In genomic region chr5:173065155-173065554, GRCh38 we compare ENCODE assay signal across 16 cellular contexts. TPM values are rescaled to one million over a fixed set of nuclear protein-coding genes. Genes with fewer than 3 reads are reported as not detected.
DNase-seq lines count a peak whose midpoint lies in the region; ATAC-seq and TF ChIP-seq lines count a peak whose summit lies in the region.
"Had no signal": no experiment of that assay in that cellular context is flagged by ENCODE, and none has a peak within 500 bp of the region (broad histone marks: within the 10 kb centered on the region; RNA-seq: fewer than 3 reads in every experiment).

No MANE protein-coding gene starts in this region.

- POLR2A ChIA-PET in HEK293T (lab: Yijun Ruan, JAX) = no interaction called here

- peaks cover 0 to 68% (median 33%) of the 10 kb centered on the region in 9 donors for H3K4me1 ChIP-seq in heart right ventricle
- H3K4me1 ChIP-seq: testis had no signal

- no peaks in the 10 kb centered on the region for H3K9me3 Mint-ChIP-seq in activated T-cell treated with anti-CD3 and anti-CD28 coated beads, Interleukin-2, amount 50 U/mL, for 4 hours
- H3K9me3 Mint-ChIP-seq in activated T-helper 1 cell treated with anti-CD3 and anti-CD28 coated beads, Interleukin-12 subunit alpha, Interleukin-12 subunit beta, Interleukin-2, Interleukin-4 antibody, amounts not matched to agents 30 ng/mL and 10 ng/mL and 1 ng/mL, durations not matched to agents 14 hours and 24 hours and 36 hours = no peaks in the 10 kb centered on the region
- H3K9me3 Mint-ChIP-seq in stimulated activated naive CD8-positive, alpha-beta T cell treated with anti-CD3 and anti-CD28 coated beads, Interleukin-15, Interleukin-2, amounts not matched to agents 100 ng/mL and 50 ng/mL, for 24 hours = no peaks in the 10 kb centered on the region

- DNase-seq in activated T-cell treated with anti-CD3 and anti-CD28 coated beads, Interleukin-2, amount 50 U/mL, for 4 hours = no peak
- no peak for DNase-seq in activated T-cell treated with anti-CD3 and anti-CD28 coated beads for 4 hours
- DNase-seq in activated T-helper 1 cell treated with anti-CD3 and anti-CD28 coated beads, Interleukin-12 subunit alpha, Interleukin-12 subunit beta, Interleukin-2, Interleukin-4 antibody, amounts not matched to agents 30 ng/mL and 10 ng/mL and 1 ng/mL, durations not matched to agents 14 hours and 24 hours and 36 hours (ENCODE audit: low spot score) = no peak
- DNase-seq in heart right ventricle = no peak
- no peak for DNase-seq in HEK293T (ENCODE audit: extremely low spot score)
- no peak for DNase-seq in GM10266 (ENCODE audit: extremely low spot score)
- DNase-seq: activated CD4-positive, alpha-beta T cell treated with anti-CD3 and anti-CD28 coated beads, Interleukin-2, amount 50 U/mL, for 1 hour; GDM1; NCI-H1048; psoas muscle; SIG-M5; stimulated activated CD4-positive, alpha-beta T cell treated with anti-CD3 and anti-CD28 coated beads, Interleukin-2, amount 100 ng/mL, for 48 hours; testis had no signal

- ATAC-seq in activated T-cell treated with anti-CD3 and anti-CD28 coated beads, Interleukin-2, amount 50 U/mL, for 4 hours = peak; percentile 71 to 84
- ATAC-seq in HG03159 (IDR thresholded peaks at IDR 0.05; ENCODE audit: unreplicated experiment) = peak; percentile 49
- ATAC-seq in heart right ventricle = no peak
- ATAC-seq: psoas muscle had no signal

- intact Hi-C loops in activated T-helper 1 cell treated with anti-CD3 and anti-CD28 coated beads, Interleukin-12 subunit alpha, Interleukin-12 subunit beta, Interleukin-2, Interleukin-4 antibody, amounts not matched to agents 30 ng/mL and 10 ng/mL and 1 ng/mL, durations not matched to agents 14 hours and 24 hours and 36 hours (cut with micrococcal nuclease) = loop anchor here (10.0 kb wide), 1 partner anchor 850 kb away; no protein-coding TSS in a partner anchor
- intact Hi-C loops in heart right ventricle (cut with DNase I) = loop anchor here in 1 of 10 donors (10.0 kb wide), 1 partner anchor 60 kb away; no protein-coding TSS in a partner anchor

- H3K36me3 Mint-ChIP-seq in activated T-cell treated with anti-CD3 and anti-CD28 coated beads, Interleukin-2, amount 50 U/mL, for 4 hours (ENCODE audit: insufficient read depth) = peaks cover 8% of the 10 kb centered on the region
- no peaks in the 10 kb centered on the region for H3K36me3 Mint-ChIP-seq in activated T-helper 1 cell treated with anti-CD3 and anti-CD28 coated beads, Interleukin-12 subunit alpha, Interleukin-12 subunit beta, Interleukin-2, Interleukin-4 antibody, amounts not matched to agents 30 ng/mL and 10 ng/mL and 1 ng/mL, durations not matched to agents 14 hours and 24 hours and 36 hours (ENCODE audit: low read depth)
- peaks cover 5% of the 10 kb centered on the region for H3K36me3 Mint-ChIP-seq in stimulated activated naive CD8-positive, alpha-beta T cell treated with anti-CD3 and anti-CD28 coated beads, Interleukin-15, Interleukin-2, amounts not matched to agents 100 ng/mL and 50 ng/mL, for 24 hours (ENCODE audit: low read depth)

- H3K4me3 ChIP-seq in heart right ventricle = no peak overlapping the region
- H3K4me3 ChIP-seq: psoas muscle, testis had no signal

- TF ChIP-seq CTCF in heart right ventricle (IDR thresholded peaks at IDR 0.05) (no peak), GM10266 (IDR thresholded peaks at IDR 0.05; ENCODE audit: control insufficient read depth, insufficient read depth, low read depth, missing control alignments) (no peak)

- CTCF ChIA-PET in HEK293T (lab: Yijun Ruan, JAX) = no interaction called here

- H3K27ac ChIP-seq in heart right ventricle = peak overlapping the region in 2 of 10 donors; percentile 6 to 17
- H3K27ac ChIP-seq: HL-60, psoas muscle had no signal

- peak overlapping the region; percentile 56 for H3K27ac Mint-ChIP-seq in activated T-helper 1 cell treated with anti-CD3 and anti-CD28 coated beads, Interleukin-12 subunit alpha, Interleukin-12 subunit beta, Interleukin-2, Interleukin-4 antibody, amounts not matched to agents 30 ng/mL and 10 ng/mL and 1 ng/mL, durations not matched to agents 14 hours and 24 hours and 36 hours
- H3K27ac Mint-ChIP-seq in stimulated activated naive CD8-positive, alpha-beta T cell treated with anti-CD3 and anti-CD28 coated beads, Interleukin-15, Interleukin-2, amounts not matched to agents 100 ng/mL and 50 ng/mL, for 24 hours = peak overlapping the region; percentile 82

- no peaks in the 10 kb centered on the region for H3K27me3 ChIP-seq in heart right ventricle
- H3K27me3 ChIP-seq: testis had no signal

- peaks cover 77% of the 10 kb centered on the region for H3K4me1 Mint-ChIP-seq in activated T-cell treated with anti-CD3 and anti-CD28 coated beads, Interleukin-2, amount 50 U/mL, for 4 hours (ENCODE audit: low read depth)
- peaks cover 16% of the 10 kb centered on the region for H3K4me1 Mint-ChIP-seq in activated T-helper 1 cell treated with anti-CD3 and anti-CD28 coated beads, Interleukin-12 subunit alpha, Interleukin-12 subunit beta, Interleukin-2, Interleukin-4 antibody, amounts not matched to agents 30 ng/mL and 10 ng/mL and 1 ng/mL, durations not matched to agents 14 hours and 24 hours and 36 hours (ENCODE audit: low read depth)
- peaks cover 80% of the 10 kb centered on the region for H3K4me1 Mint-ChIP-seq in stimulated activated naive CD8-positive, alpha-beta T cell treated with anti-CD3 and anti-CD28 coated beads, Interleukin-15, Interleukin-2, amounts not matched to agents 100 ng/mL and 50 ng/mL, for 24 hours (ENCODE audit: low read depth)

- H3K4me3 Mint-ChIP-seq in activated T-cell treated with anti-CD3 and anti-CD28 coated beads, Interleukin-2, amount 50 U/mL, for 4 hours = peak overlapping the region; percentile 73
- H3K4me3 Mint-ChIP-seq in activated T-helper 1 cell treated with anti-CD3 and anti-CD28 coated beads, Interleukin-12 subunit alpha, Interleukin-12 subunit beta, Interleukin-2, Interleukin-4 antibody, amounts not matched to agents 30 ng/mL and 10 ng/mL and 1 ng/mL, durations not matched to agents 14 hours and 24 hours and 36 hours = peak overlapping the region; percentile 29
- peak overlapping the region; percentile 76 for H3K4me3 Mint-ChIP-seq in stimulated activated naive CD8-positive, alpha-beta T cell treated with anti-CD3 and anti-CD28 coated beads, Interleukin-15, Interleukin-2, amounts not matched to agents 100 ng/mL and 50 ng/mL, for 24 hours

- H3K27me3 Mint-ChIP-seq in activated T-cell treated with anti-CD3 and anti-CD28 coated beads, Interleukin-2, amount 50 U/mL, for 4 hours (ENCODE audit: low read depth) = no peaks in the 10 kb centered on the region
- no peaks in the 10 kb centered on the region for H3K27me3 Mint-ChIP-seq in activated T-helper 1 cell treated with anti-CD3 and anti-CD28 coated beads, Interleukin-12 subunit alpha, Interleukin-12 subunit beta, Interleukin-2, Interleukin-4 antibody, amounts not matched to agents 30 ng/mL and 10 ng/mL and 1 ng/mL, durations not matched to agents 14 hours and 24 hours and 36 hours (ENCODE audit: insufficient read depth)
- H3K27me3 Mint-ChIP-seq in stimulated activated naive CD8-positive, alpha-beta T cell treated with anti-CD3 and anti-CD28 coated beads, Interleukin-15, Interleukin-2, amounts not matched to agents 100 ng/mL and 50 ng/mL, for 24 hours = no peaks in the 10 kb centered on the region

- H3K36me3 ChIP-seq in heart right ventricle = peaks cover 0 to 16% (median 0%) of the 10 kb centered on the region in 9 donors

- H3K9me3 ChIP-seq in heart right ventricle = no peaks in the 10 kb centered on the region
- H3K9me3 ChIP-seq: psoas muscle, testis had no signal

TF ChIP-seq in HEK293T, 16 proteins besides CTCF, POLR2A, EP300 and RAD21:
- TF ChIP-seq PKNOX1 (IDR thresholded peaks at IDR 0.05) = no peak
- TF ChIP-seq TARDBP (IDR thresholded peaks at IDR 0.05) = no peak
- TF ChIP-seq SUZ12 (IDR thresholded peaks at IDR 0.05) = no peak
- no peak for TF ChIP-seq CTBP1 (IDR thresholded peaks at IDR 0.05; ENCODE audit: borderline replicate concordance)
- no peak for TF ChIP-seq FOXK2 (IDR thresholded peaks at IDR 0.05)
- TF ChIP-seq FOXM1 (IDR thresholded peaks at IDR 0.05; ENCODE audit: borderline replicate concordance) = no peak

RNA-seq across cellular contexts. Expression of gene CREBRF, which starts 9.0 kb away (rescaled TPM):
- 10 to 100 TPM in 2 of 3 donors, 1 to 10 TPM in 1; 7.2 to 11.7 (median 10.1) TPM for total RNA-seq in activated T-cell treated with anti-CD3 and anti-CD28 coated beads, Interleukin-2, amount 50 U/mL, for 4 hours
- 7.4 and 9.2 TPM in 2 replicates for total RNA-seq in activated T-helper 1 cell treated with anti-CD3 and anti-CD28 coated beads, Interleukin-12 subunit alpha, Interleukin-12 subunit beta, Interleukin-2, Interleukin-4 antibody, amounts not matched to agents 30 ng/mL and 10 ng/mL and 1 ng/mL, durations not matched to agents 14 hours and 24 hours and 36 hours
- 10 to 100 TPM; 11.8 to 31.1 (median 29.3) TPM for total RNA-seq in heart right ventricle
- polyA plus RNA-seq in heart right ventricle = 1 to 10 TPM; 1.5 to 7.2 TPM

Comparison
In these comparisons a context has a peak if more than half of its experiments do, and no peak if none do; other contexts are left out.
1. ATAC-seq: peak in activated T-cell treated with anti-CD3 and anti-CD28 coated beads, Interleukin-2, amount 50 U/mL, for 4 hours (2 of 2) and HG03159 (single experiment); none in heart right ventricle (0 of 8).
2. Peak in every context shown above with its lines, with median percentiles within 50 percentile points of each other: H3K4me3 Mint-ChIP-seq.